18 cellular contexts compared by ENCODE assay signal in genomic region chr2:178177066-178177679, GRCh38. TPM values are rescaled to one million over a fixed set of nuclear protein-coding genes. Genes with fewer than 3 reads are reported as not detected.
DNase-seq lines count a peak whose midpoint lies in the region; FAIRE-seq and TF ChIP-seq lines count a peak whose summit lies in the region.
"Had no signal": no experiment of that assay in that cellular context is flagged by ENCODE, and none has a peak within 500 bp of the region (broad histone marks: within the 10 kb centered on the region; RNA-seq: fewer than 3 reads in every experiment).

No MANE protein-coding gene starts in this region.

- H3K4me2 ChIP-seq in mesenchymal stem cell (ENCODE audit: low read length, poor library complexity, severe bottlenecking): no peak overlapping the region
- H3K4me2 ChIP-seq: smooth muscle cell had no signal

- H3K9ac ChIP-seq in mesenchymal stem cell (ENCODE audit: low read length): no peak overlapping the region

- no peak for FAIRE-seq in GM12891 (lab: Jason Lieb, UNC)

- no peaks in the 10 kb centered on the region for H3K9me3 ChIP-seq in mesenchymal stem cell (ENCODE audit: control insufficient read depth, low read length)
- H3K9me3 ChIP-seq: Caco-2 had no signal

- H3K14ac ChIP-seq in mesenchymal stem cell (ENCODE audit: low read length in 2 of 2): no peak overlapping the region

- H4K8ac ChIP-seq in mesenchymal stem cell (ENCODE audit: low read length): no peak overlapping the region

- no peak overlapping the region for H2BK120ac ChIP-seq in mesenchymal stem cell (ENCODE audit: low read depth, low read length)

- TF ChIP-seq CTCF in NB4 (IDR thresholded peaks at IDR 0.05; ENCODE audit: low read depth, low read length) (no peak), CD14-positive monocyte (IDR thresholded peaks at IDR 0.05) (no peak)

- no peak overlapping the region for H2BK5ac ChIP-seq in mesenchymal stem cell (ENCODE audit: low read depth, low read length, poor library complexity, severe bottlenecking)

- 91% methylated on average over 1 of the region's 1 CpG for WGBS in mesenchymal stem cell

- DNase-seq in GM12891 (ENCODE audit: insufficient read length, low spot score): no peak
- DNase-seq in NB4 (ENCODE audit: low read depth): peak; percentile 49
- peak; percentile 23 for DNase-seq in astrocyte of the hippocampus (ENCODE audit: low read depth, low spot score)
- peak; percentile 53 for DNase-seq in mesenchymal stem cell
- no peak for DNase-seq in NCI-H510A (lab: John Stamatoyannopoulos, UW)
- no peak for DNase-seq in CD14-positive monocyte (ENCODE audit: low spot score)
- no peak for DNase-seq in dermis blood vessel endothelial cell
- no peak for DNase-seq in GM19238 (ENCODE audit: insufficient read length, low spot score)
- DNase-seq: activated B cell treated with CpG ODN at 0.5 μM for 24 hours; activated CD8-positive, alpha-beta memory T cell treated with anti-CD3 and anti-CD28 coated beads, Interleukin-2, amount 50 U/mL, for 4 hours; activated naive CD4-positive, alpha-beta T cell treated with anti-CD3 and anti-CD28 coated beads, Interleukin-2, amount 50 U/mL, for 16 hours; Caco-2; KG1; NCI-H2029 treated with DMSO at 0.1 percent for 48 hours; occipital lobe; substantia nigra had no signal

- no peak overlapping the region for H2BK12ac ChIP-seq in mesenchymal stem cell (ENCODE audit: low read length in 2 of 2)

- H4K91ac ChIP-seq in mesenchymal stem cell (ENCODE audit: low read length): no peak overlapping the region

- no peak overlapping the region for H3K23ac ChIP-seq in mesenchymal stem cell (ENCODE audit: low read length in 2 of 2)

- H3K36me3 Mint-ChIP-seq in CD14-positive monocyte: no peaks in the 10 kb centered on the region

- no peak overlapping the region for H2AK5ac ChIP-seq in mesenchymal stem cell (ENCODE audit: low read length, severe bottlenecking)

- H3K4ac ChIP-seq in mesenchymal stem cell (ENCODE audit: low read depth in 1 of 2, low read length in 2 of 2): no peak overlapping the region

- H3K27ac ChIP-seq in mesenchymal stem cell (ENCODE audit: low read length, poor library complexity, severe bottlenecking): no peak overlapping the region
- H3K27ac ChIP-seq: SK-N-MC had no signal

- H3K79me1 ChIP-seq in mesenchymal stem cell (replicated peaks; ENCODE audit: low read length, poor library complexity, severe bottlenecking): no peaks in the 10 kb centered on the region

- intact Hi-C loops in CD14-positive monocyte (cut with micrococcal nuclease): no loop called here

- no peak overlapping the region for H3K18ac ChIP-seq in mesenchymal stem cell (ENCODE audit: low read depth in 1 of 2, low read length in 2 of 2)

- H3K4me1 Mint-ChIP-seq in CD14-positive monocyte: no peaks in the 10 kb centered on the region
- H3K4me1 Mint-ChIP-seq: activated B cell treated with CpG ODN at 0.5 μM for 24 hours had no signal

- H3K27ac Mint-ChIP-seq in CD14-positive monocyte: no peak overlapping the region
- H3K27ac Mint-ChIP-seq: activated B cell treated with CpG ODN at 0.5 μM for 24 hours had no signal

- H3K4me1 ChIP-seq in mesenchymal stem cell (ENCODE audit: control insufficient read depth, insufficient read depth, low read depth, low read length): no peaks in the 10 kb centered on the region
- H3K4me1 ChIP-seq: Caco-2 had no signal

- no peaks in the 10 kb centered on the region for H3K27me3 ChIP-seq in mesenchymal stem cell (ENCODE audit: control insufficient read depth in 1 of 2, insufficient read depth in 1 of 2, low read length in 2 of 2)

- TF ChIP-seq POLR2A in GM12891 (IDR thresholded peaks at IDR 0.05; ENCODE audit: low read depth, low read length): no peak
- TF ChIP-seq POLR2A in NB4 (IDR thresholded peaks at IDR 0.05; ENCODE audit: extremely low read depth, insufficient read length): no peak

- no peaks in the 10 kb centered on the region for H3K36me3 ChIP-seq in mesenchymal stem cell (ENCODE audit: control insufficient read depth in 1 of 2, insufficient read depth in 2 of 2, low read depth in 1 of 2, low read length in 2 of 2)

- no peak overlapping the region for H3K4me3 ChIP-seq in NB4 (ENCODE audit: low read depth, low read length)
- H3K4me3 ChIP-seq in mesenchymal stem cell (ENCODE audit: insufficient read depth in 1 of 2, low read depth in 1 of 2, low read length in 2 of 2): no peak overlapping the region
- H3K4me3 ChIP-seq: SK-N-MC, smooth muscle cell had no signal

- peaks cover 0 to 6% (median 1%) of the 10 kb centered on the region in 7 donors for H3K9me3 Mint-ChIP-seq in CD14-positive monocyte
- H3K9me3 Mint-ChIP-seq: activated B cell treated with CpG ODN at 0.5 μM for 24 hours had no signal

- peaks cover 0 to 6% (median 4%) of the 10 kb centered on the region in 3 donors for H3K27me3 Mint-ChIP-seq in CD14-positive monocyte (ENCODE audit: low read depth in 3 of 3)

- H2AFZ ChIP-seq in mesenchymal stem cell (ENCODE audit: low read depth, low read length): no peak overlapping the region

- no peak overlapping the region for H3K4me3 Mint-ChIP-seq in CD14-positive monocyte
- H3K4me3 Mint-ChIP-seq: activated B cell treated with CpG ODN at 0.5 μM for 24 hours had no signal

- no peak overlapping the region for H2BK15ac ChIP-seq in mesenchymal stem cell (ENCODE audit: low read depth, poor library complexity, severe bottlenecking)

TF ChIP-seq in GM12891, 5 proteins besides CTCF, POLR2A, EP300 and RAD21:
- TF ChIP-seq POU2F2 (IDR thresholded peaks at IDR 0.05; ENCODE audit: low read depth, low read length) (no peak), SPI1 (IDR thresholded peaks at IDR 0.05; ENCODE audit: low read depth, low read length) (peak; percentile 68), PAX5 (IDR thresholded peaks at IDR 0.05; ENCODE audit: insufficient read depth, low read length, severe bottlenecking) (no peak)
TF ChIP-seq in GM12891: peak in this region for 1.

RNA-seq across cellular contexts. Expression of gene OSBPL6, which starts 17.1 kb away (rescaled TPM):
- 0.04 TPM for polyA plus RNA-seq in GM12891 (2012; ENCODE audit: low read depth, missing spikeins)
- polyA plus RNA-seq in mesenchymal stem cell (2013, experiment 1 of 2): 5.0 TPM
- 5.0 TPM for polyA plus RNA-seq in mesenchymal stem cell (2013, experiment 2 of 2)
- not detected for polyA plus RNA-seq in CD14-positive monocyte
- total RNA-seq in dermis blood vessel endothelial cell: 4.1 and 5.3 TPM in 2 replicates
- total RNA-seq: activated B cell treated with CpG ODN at 0.5 μM for 24 hours had no signal

Comparison
In these comparisons a context has a peak if more than half of its experiments do, and no peak if none do; other contexts are left out.
1. DNase-seq: peak in NB4 (single experiment), astrocyte of the hippocampus (single experiment) and mesenchymal stem cell (single experiment); none in GM12891 (single experiment), NCI-H510A (single experiment), CD14-positive monocyte (single experiment), dermis blood vessel endothelial cell (single experiment) and GM19238 (single experiment).